Comparison of ENCODE assay signal across 20 cellular contexts in the genomic region with DNA sequence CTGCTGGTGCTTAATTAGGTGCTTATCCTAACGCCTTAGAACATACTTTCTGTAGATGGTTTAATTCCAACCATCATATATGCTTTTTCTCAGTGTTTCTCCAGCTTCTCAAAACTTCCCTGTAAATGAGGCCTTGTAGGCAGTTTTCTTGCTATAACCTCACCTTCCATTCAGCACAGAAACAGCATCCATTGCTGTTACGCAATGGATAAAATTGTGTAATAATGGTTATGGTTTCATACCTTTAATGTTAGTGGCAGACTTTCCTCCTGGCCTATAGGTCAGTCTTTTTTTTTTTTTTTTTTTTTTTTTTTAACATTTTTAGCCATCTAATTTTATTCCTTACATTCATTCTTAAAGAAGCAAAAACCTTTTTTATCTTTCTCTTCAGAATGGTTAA.
DNase-seq lines count a peak whose midpoint lies in the region; ATAC-seq and TF ChIP-seq lines count a peak whose summit lies in the region.
"Had no signal": no experiment of that assay in that cellular context is flagged by ENCODE, and none has a peak within 500 bp of the region (broad histone marks: within the 10 kb centered on the region; RNA-seq: fewer than 3 reads in every experiment).

No MANE protein-coding gene starts in this region.

- H3K36me3 Mint-ChIP-seq in nephron progenitor cell (ENCODE audit: low read depth): peaks cover 15% of the 10 kb centered on the region
- H3K36me3 Mint-ChIP-seq in activated T-cell treated with anti-CD3 and anti-CD28 coated beads, Interleukin-2, amount 50 U/mL, for 72 hours (ENCODE audit: insufficient read depth in 2 of 2): no peaks in the 10 kb centered on the region
- H3K36me3 Mint-ChIP-seq: CD8-positive, alpha-beta memory T cell had no signal

- peaks cover 20% of the 10 kb centered on the region for H3K9me3 Mint-ChIP-seq in nephron progenitor cell
- H3K9me3 Mint-ChIP-seq in activated T-cell treated with anti-CD3 and anti-CD28 coated beads, Interleukin-2, amount 50 U/mL, for 72 hours: peaks cover 1% of the 10 kb centered on the region in 2 donors
- H3K9me3 Mint-ChIP-seq: GM23338 had no signal

- H3K4me3 ChIP-seq in epithelial cell of esophagus (ENCODE audit: low read length): no peak overlapping the region
- H3K4me3 ChIP-seq: GM23338, Peyer's patch, SJCRH30 had no signal

- no peaks in the 10 kb centered on the region for H3K27me3 Mint-ChIP-seq in nephron progenitor cell (ENCODE audit: low read depth, poor library complexity)
- H3K27me3 Mint-ChIP-seq in activated T-cell treated with anti-CD3 and anti-CD28 coated beads, Interleukin-2, amount 50 U/mL, for 72 hours (ENCODE audit: low read depth): no peaks in the 10 kb centered on the region
- H3K27me3 Mint-ChIP-seq: CD8-positive, alpha-beta memory T cell had no signal

- peak; percentile 9 for DNase-seq in NCI-H524 treated with DMSO at 0.1 percent for 48 hours (lab: John Stamatoyannopoulos, UW)
- DNase-seq in NCI-H524 (lab: John Stamatoyannopoulos, UW): no peak
- peak; percentile 15 for DNase-seq in NCI-H510A treated with DMSO at 0.1 percent for 48 hours (lab: John Stamatoyannopoulos, UW)
- peak; percentile 29 for DNase-seq in epithelial cell of esophagus (ENCODE audit: low read depth)
- DNase-seq in nephron progenitor cell: no peak
- DNase-seq in activated naive CD4-positive, alpha-beta T cell treated with Interleukin-2 at 50 U/mL for 16 hours: no peak
- no peak for DNase-seq in activated T-cell treated with anti-CD3 and anti-CD28 coated beads, Interleukin-2, amount 50 U/mL, for 72 hours
- DNase-seq: AML-193; C1 segment of cervical spinal cord; Calu3; CD8-positive, alpha-beta memory T cell; DMS153; KG1; NCI-H1694 treated with DMSO at 0.1 percent for 48 hours; NCI-H2081 treated with DMSO at 0.1 percent for 48 hours; Peyer's patch; SJCRH30 had no signal

- H3K27ac Mint-ChIP-seq in nephron progenitor cell: peak overlapping the region; percentile 20
- no peak overlapping the region for H3K27ac Mint-ChIP-seq in activated T-cell treated with anti-CD3 and anti-CD28 coated beads, Interleukin-2, amount 50 U/mL, for 72 hours
- H3K27ac Mint-ChIP-seq: CD8-positive, alpha-beta memory T cell; GM23338 had no signal

- ATAC-seq in activated T-cell treated with anti-CD3 and anti-CD28 coated beads, Interleukin-2, amount 50 U/mL, for 72 hours (replicated peaks in 1 of 2): no peak
- no peak for ATAC-seq in GM19328 (IDR thresholded peaks at IDR 0.05; ENCODE audit: unreplicated experiment)
- ATAC-seq: GM23338, HCT116 had no signal

- peak overlapping the region; percentile 56 for H3K4me3 Mint-ChIP-seq in nephron progenitor cell
- no peak overlapping the region for H3K4me3 Mint-ChIP-seq in activated T-cell treated with anti-CD3 and anti-CD28 coated beads, Interleukin-2, amount 50 U/mL, for 72 hours
- H3K4me3 Mint-ChIP-seq: CD8-positive, alpha-beta memory T cell; GM23338 had no signal

- no peak for TF ChIP-seq CTCF in epithelial cell of esophagus (IDR thresholded peaks at IDR 0.05; ENCODE audit: insufficient read depth, low read depth, low read length, missing control alignments)
- TF ChIP-seq CTCF in nephron progenitor cell (IDR thresholded peaks at IDR 0.05): no peak

- H3K4me1 Mint-ChIP-seq in nephron progenitor cell: peaks cover 38% of the 10 kb centered on the region
- H3K4me1 Mint-ChIP-seq in activated T-cell treated with anti-CD3 and anti-CD28 coated beads, Interleukin-2, amount 50 U/mL, for 72 hours (ENCODE audit: low read depth): no peaks in the 10 kb centered on the region
- H3K4me1 Mint-ChIP-seq: CD8-positive, alpha-beta memory T cell; GM23338 had no signal

Comparison
In these comparisons a context has a peak if more than half of its experiments do, and no peak if none do; other contexts are left out.
1. DNase-seq: peak in NCI-H524 treated with DMSO at 0.1 percent for 48 hours (single experiment), NCI-H510A treated with DMSO at 0.1 percent for 48 hours (single experiment) and epithelial cell of esophagus (single experiment); none in NCI-H524 (0 of 2), nephron progenitor cell (single experiment), activated naive CD4-positive, alpha-beta T cell treated with Interleukin-2 at 50 U/mL for 16 hours (single experiment) and activated T-cell treated with anti-CD3 and anti-CD28 coated beads, Interleukin-2, amount 50 U/mL, for 72 hours (0 of 2).